ENCODE assay signal across 8 cellular contexts in the genomic region with DNA sequence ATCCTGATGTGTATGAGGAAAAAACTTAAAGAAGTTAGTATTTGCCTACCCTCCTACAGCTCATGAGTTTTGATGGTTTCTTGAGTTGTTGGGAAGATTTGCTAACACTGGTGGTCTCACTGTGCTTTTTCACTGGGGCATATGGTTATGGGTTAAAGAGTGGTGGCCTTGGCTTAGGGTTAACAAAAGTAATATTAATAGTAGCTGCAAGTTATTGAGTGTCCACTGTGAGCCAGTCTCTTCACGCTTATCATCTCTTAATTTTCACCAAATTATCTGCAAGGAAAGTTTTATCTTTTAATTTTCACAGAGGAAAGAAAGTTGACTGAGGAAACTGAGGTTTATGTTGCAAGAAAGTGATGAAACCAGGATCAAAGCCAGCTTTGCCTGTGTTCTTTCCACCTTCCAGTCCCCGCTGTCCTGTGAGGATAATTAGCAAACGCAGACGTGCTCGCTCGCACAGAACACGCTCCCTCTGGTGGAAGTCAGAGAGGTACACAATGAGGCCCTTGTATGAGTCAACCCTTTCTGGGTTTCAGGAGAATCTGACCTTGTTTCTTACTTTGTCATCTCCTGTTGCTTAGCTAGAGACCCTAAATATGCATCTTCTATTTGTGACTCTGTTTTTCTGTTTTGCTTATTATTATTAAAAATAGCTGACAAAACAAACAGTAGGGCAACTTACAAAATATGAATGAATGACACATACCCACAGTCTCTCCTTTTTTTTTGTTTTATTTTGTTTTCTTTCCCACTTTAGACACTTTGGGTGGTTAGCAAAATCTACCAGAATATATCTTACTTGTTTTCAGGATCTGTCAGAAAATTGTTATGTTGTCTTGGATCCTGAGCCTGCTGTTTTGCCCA.
A peak's percentile ranks its signal among the peaks of the same experiment; 100 is the strongest.
DNase-seq lines count a peak whose midpoint lies in the region; ATAC-seq and TF ChIP-seq lines count a peak whose summit lies in the region.

No MANE protein-coding gene starts in this region.

- DNase-seq in DMS 273 (lab: John Stamatoyannopoulos, UW; ENCODE audit: unreplicated experiment) (peak; percentile 73), OCI-M1 (lab: John Stamatoyannopoulos, UW) (peak; percentile 60), fibroblast of peridontal ligament (ENCODE audit: extremely low read depth) (peak; percentile 65), osteoblast (ENCODE audit: insufficient read length, low spot score, missing footprints) (peak; percentile 60), upper lobe of left lung (peak in 1 of 2 donors; percentile 68)
- peak; percentile 28 for DNase-seq in activated T-cell treated with anti-CD3 and anti-CD28 coated beads, Interleukin-2, amount 50 U/mL, for 4 hours

- H3K36me3 ChIP-seq in osteoblast (ENCODE audit: insufficient read depth, low read length) (no peaks in the 10 kb centered on the region), upper lobe of left lung (no peaks in the 10 kb centered on the region)

- no peaks in the 10 kb centered on the region for H4K20me1 ChIP-seq in osteoblast (ENCODE audit: insufficient read depth, low read length)

- H3K9me3 ChIP-seq in osteoblast (ENCODE audit: low read depth, low read length), result no peaks in the 10 kb centered on the region
- H3K9me3 ChIP-seq in upper lobe of left lung, result no peaks in the 10 kb centered on the region

- H3K27me3 Mint-ChIP-seq in activated T-cell treated with anti-CD3 and anti-CD28 coated beads, Interleukin-2, amount 50 U/mL, for 4 hours (ENCODE audit: low read depth), result no peaks in the 10 kb centered on the region

- TF ChIP-seq CTCF in osteoblast (IDR thresholded peaks at IDR 0.05; ENCODE audit: extremely low read depth, low read depth, low read length), result peak; percentile 79
- peak; percentile 43 to 58 (median 51) for TF ChIP-seq CTCF in upper lobe of left lung (IDR thresholded peaks at IDR 0.05)

- WGBS in upper lobe of left lung, 2 donors, result 20 to 24% methylated on average over 7 of the region's 7 CpGs

- H3K79me2 ChIP-seq in osteoblast (ENCODE audit: insufficient read depth, low read length), result no peaks in the 10 kb centered on the region

- ATAC-seq in GM19468 (IDR thresholded peaks at IDR 0.05; ENCODE audit: extremely low read depth, unreplicated experiment) (peak; percentile 91), HG03565 (IDR thresholded peaks at IDR 0.05; ENCODE audit: unreplicated experiment) (peak; percentile 87), upper lobe of left lung (ENCODE audit: low FRiP score in 2 of 2) (peak; percentile 74 to 88)
- peak; percentile 77 to 83 for ATAC-seq in activated T-cell treated with anti-CD3 and anti-CD28 coated beads, Interleukin-2, amount 50 U/mL, for 4 hours

- peaks cover 37% of the 10 kb centered on the region for H3K4me1 Mint-ChIP-seq in activated T-cell treated with anti-CD3 and anti-CD28 coated beads, Interleukin-2, amount 50 U/mL, for 4 hours (ENCODE audit: low read depth)

- no peak for TF ChIP-seq EP300 in upper lobe of left lung (IDR thresholded peaks at IDR 0.05)

- H3K4me3 ChIP-seq in osteoblast (ENCODE audit: insufficient read depth, low read length) (no peak overlapping the region), upper lobe of left lung (no peak overlapping the region)

- no peak for TF ChIP-seq POLR2A in upper lobe of left lung (IDR thresholded peaks at IDR 0.05)

- no peaks in the 10 kb centered on the region for H3K36me3 Mint-ChIP-seq in activated T-cell treated with anti-CD3 and anti-CD28 coated beads, Interleukin-2, amount 50 U/mL, for 4 hours (ENCODE audit: insufficient read depth)

- H3K27me3 ChIP-seq in osteoblast (ENCODE audit: insufficient read depth, low read length) (no peaks in the 10 kb centered on the region), upper lobe of left lung (no peaks in the 10 kb centered on the region)

- H3K4me1 ChIP-seq in osteoblast (ENCODE audit: insufficient read depth, low read length) (no peaks in the 10 kb centered on the region), upper lobe of left lung (peaks cover 6 to 18% (median 9%) of the 10 kb centered on the region in 4 donors)

- H3K4me2 ChIP-seq in osteoblast (ENCODE audit: insufficient read depth, low read length), result no peak overlapping the region

- H3K27ac ChIP-seq in osteoblast (ENCODE audit: low read depth, low read length) (no peak overlapping the region), upper lobe of left lung (no peak overlapping the region)

- no peak overlapping the region for H3K4me3 Mint-ChIP-seq in activated T-cell treated with anti-CD3 and anti-CD28 coated beads, Interleukin-2, amount 50 U/mL, for 4 hours

- no peaks in the 10 kb centered on the region for H3K9me3 Mint-ChIP-seq in activated T-cell treated with anti-CD3 and anti-CD28 coated beads, Interleukin-2, amount 50 U/mL, for 4 hours

- H2AFZ ChIP-seq in osteoblast (ENCODE audit: low read length), result no peak overlapping the region
